ENCODE assay signal across 1 cellular context in the genomic region with DNA sequence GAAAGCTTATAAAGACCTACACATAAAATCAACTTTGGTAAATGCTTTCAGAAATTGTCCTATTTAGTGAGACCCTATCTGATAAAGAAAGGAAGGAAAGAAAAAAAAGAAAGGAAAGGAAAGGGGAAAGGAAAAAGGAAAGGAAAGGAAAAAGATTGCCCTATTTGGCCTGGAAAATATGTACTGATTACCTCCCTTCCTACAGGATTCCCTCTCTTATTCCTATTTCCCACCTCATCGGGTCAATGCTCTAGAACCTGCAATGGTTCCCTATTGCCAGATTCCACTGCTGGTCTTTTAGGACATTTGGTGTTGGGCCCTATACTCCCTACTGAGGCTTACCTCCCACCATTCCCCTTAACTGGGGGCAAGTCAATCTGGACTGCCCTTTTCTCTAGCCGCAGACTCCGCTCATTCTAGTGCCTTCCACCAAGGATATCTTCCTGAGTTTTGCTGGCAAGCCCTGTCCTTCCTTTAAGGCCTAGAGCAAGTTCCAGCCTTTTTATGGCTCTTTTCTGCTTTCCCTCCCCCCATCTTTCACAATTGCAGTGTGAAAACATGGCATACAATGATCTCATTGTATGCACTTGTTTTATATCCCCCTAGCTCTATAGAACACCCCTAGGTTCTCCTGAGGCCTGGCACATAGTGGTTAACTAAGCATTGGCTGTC.
TF ChIP-seq lines count a peak whose summit lies in the region.

No MANE protein-coding gene starts in this region.

TF ChIP-seq in SK-N-SH, 30 proteins besides CTCF, POLR2A, EP300 and RAD21 (continued from another document):
- TF ChIP-seq, protein P1, sequence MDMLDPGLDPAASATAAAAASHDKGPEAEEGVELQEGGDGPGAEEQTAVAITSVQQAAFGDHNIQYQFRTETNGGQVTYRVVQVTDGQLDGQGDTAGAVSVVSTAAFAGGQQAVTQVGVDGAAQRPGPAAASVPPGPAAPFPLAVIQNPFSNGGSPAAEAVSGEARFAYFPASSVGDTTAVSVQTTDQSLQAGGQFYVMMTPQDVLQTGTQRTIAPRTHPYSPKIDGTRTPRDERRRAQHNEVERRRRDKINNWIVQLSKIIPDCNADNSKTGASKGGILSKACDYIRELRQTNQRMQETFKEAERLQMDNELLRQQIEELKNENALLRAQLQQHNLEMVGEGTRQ (IDR thresholded peaks at IDR 0.05; ENCODE audit: borderline replicate concordance, low read depth, low read length) = no peak
- TF ChIP-seq CHD2 (IDR thresholded peaks at IDR 0.05; ENCODE audit: low read length, partially characterized antibody) (no peak), FOXJ3 (CRISPR knock-in tag; IDR thresholded peaks at IDR 0.05) (no peak), ELF1 (IDR thresholded peaks at IDR 0.05) (no peak), YY1 (IDR thresholded peaks at IDR 0.05; ENCODE audit: low read depth) (no peak), RFX5 (IDR thresholded peaks at IDR 0.05; ENCODE audit: low read length) (no peak), FOSL2 (IDR thresholded peaks at IDR 0.05; ENCODE audit: borderline replicate concordance, low read depth) (no peak), NRF1 (IDR thresholded peaks at IDR 0.05; ENCODE audit: low read depth, low read length) (no peak), TAF1 (IDR thresholded peaks at IDR 0.05; ENCODE audit: borderline replicate concordance, low read depth, low read length) (no peak), GATA2 (CRISPR knock-in tag; IDR thresholded peaks at IDR 0.05) (no peak)
- TF ChIP-seq, protein P2, sequence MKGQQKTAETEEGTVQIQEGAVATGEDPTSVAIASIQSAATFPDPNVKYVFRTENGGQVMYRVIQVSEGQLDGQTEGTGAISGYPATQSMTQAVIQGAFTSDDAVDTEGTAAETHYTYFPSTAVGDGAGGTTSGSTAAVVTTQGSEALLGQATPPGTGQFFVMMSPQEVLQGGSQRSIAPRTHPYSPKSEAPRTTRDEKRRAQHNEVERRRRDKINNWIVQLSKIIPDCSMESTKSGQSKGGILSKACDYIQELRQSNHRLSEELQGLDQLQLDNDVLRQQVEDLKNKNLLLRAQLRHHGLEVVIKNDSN (IDR thresholded peaks at IDR 0.05; ENCODE audit: borderline replicate concordance, low read depth) = no peak
- TF ChIP-seq, protein P3, sequence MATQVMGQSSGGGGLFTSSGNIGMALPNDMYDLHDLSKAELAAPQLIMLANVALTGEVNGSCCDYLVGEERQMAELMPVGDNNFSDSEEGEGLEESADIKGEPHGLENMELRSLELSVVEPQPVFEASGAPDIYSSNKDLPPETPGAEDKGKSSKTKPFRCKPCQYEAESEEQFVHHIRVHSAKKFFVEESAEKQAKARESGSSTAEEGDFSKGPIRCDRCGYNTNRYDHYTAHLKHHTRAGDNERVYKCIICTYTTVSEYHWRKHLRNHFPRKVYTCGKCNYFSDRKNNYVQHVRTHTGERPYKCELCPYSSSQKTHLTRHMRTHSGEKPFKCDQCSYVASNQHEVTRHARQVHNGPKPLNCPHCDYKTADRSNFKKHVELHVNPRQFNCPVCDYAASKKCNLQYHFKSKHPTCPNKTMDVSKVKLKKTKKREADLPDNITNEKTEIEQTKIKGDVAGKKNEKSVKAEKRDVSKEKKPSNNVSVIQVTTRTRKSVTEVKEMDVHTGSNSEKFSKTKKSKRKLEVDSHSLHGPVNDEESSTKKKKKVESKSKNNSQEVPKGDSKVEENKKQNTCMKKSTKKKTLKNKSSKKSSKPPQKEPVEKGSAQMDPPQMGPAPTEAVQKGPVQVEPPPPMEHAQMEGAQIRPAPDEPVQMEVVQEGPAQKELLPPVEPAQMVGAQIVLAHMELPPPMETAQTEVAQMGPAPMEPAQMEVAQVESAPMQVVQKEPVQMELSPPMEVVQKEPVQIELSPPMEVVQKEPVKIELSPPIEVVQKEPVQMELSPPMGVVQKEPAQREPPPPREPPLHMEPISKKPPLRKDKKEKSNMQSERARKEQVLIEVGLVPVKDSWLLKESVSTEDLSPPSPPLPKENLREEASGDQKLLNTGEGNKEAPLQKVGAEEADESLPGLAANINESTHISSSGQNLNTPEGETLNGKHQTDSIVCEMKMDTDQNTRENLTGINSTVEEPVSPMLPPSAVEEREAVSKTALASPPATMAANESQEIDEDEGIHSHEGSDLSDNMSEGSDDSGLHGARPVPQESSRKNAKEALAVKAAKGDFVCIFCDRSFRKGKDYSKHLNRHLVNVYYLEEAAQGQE (IDR thresholded peaks at IDR 0.05; ENCODE audit: low read depth, low read length) = no peak
- TF ChIP-seq, protein P4, sequence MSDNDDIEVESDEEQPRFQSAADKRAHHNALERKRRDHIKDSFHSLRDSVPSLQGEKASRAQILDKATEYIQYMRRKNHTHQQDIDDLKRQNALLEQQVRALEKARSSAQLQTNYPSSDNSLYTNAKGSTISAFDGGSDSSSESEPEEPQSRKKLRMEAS (IDR thresholded peaks at IDR 0.05; ENCODE audit: low read depth) = no peak
- TF ChIP-seq, protein P5, sequence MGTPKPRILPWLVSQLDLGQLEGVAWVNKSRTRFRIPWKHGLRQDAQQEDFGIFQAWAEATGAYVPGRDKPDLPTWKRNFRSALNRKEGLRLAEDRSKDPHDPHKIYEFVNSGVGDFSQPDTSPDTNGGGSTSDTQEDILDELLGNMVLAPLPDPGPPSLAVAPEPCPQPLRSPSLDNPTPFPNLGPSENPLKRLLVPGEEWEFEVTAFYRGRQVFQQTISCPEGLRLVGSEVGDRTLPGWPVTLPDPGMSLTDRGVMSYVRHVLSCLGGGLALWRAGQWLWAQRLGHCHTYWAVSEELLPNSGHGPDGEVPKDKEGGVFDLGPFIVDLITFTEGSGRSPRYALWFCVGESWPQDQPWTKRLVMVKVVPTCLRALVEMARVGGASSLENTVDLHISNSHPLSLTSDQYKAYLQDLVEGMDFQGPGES (IDR thresholded peaks at IDR 0.05; ENCODE audit: low read depth, low read length) = no peak
